15 cellular contexts compared by ENCODE assay signal in genomic region chr15:92053727-92054316, GRCh38.
DNase-seq lines count a peak whose midpoint lies in the region; ATAC-seq and TF ChIP-seq lines count a peak whose summit lies in the region.
"Had no signal": no experiment of that assay in that cellular context is flagged by ENCODE, and none has a peak within 500 bp of the region (broad histone marks: within the 10 kb centered on the region; RNA-seq: fewer than 3 reads in every experiment).

No MANE protein-coding gene starts in this region.

- no peaks in the 10 kb centered on the region for H3K4me1 Mint-ChIP-seq in neural crest cell

- no peaks in the 10 kb centered on the region for H4K20me1 ChIP-seq in DND-41 (ENCODE audit: insufficient read depth, low read length)
- H4K20me1 ChIP-seq in Loucy (ENCODE audit: insufficient read depth, low read length, poor library complexity, severe bottlenecking), result no peaks in the 10 kb centered on the region

- H3K4me3 ChIP-seq in DND-41 (ENCODE audit: low read depth in 1 of 2, low read length in 2 of 2), result no peak overlapping the region
- H3K4me3 ChIP-seq in Loucy (ENCODE audit: low read length, poor library complexity, severe bottlenecking), result no peak overlapping the region
- no peak overlapping the region for H3K4me3 ChIP-seq in cardiac fibroblast (replicated peaks in 1 of 2; ENCODE audit: low read depth in 2 of 2, low read length in 2 of 2)
- no peak overlapping the region for H3K4me3 ChIP-seq in body of pancreas

- H2AFZ ChIP-seq in DND-41 (ENCODE audit: low read depth, low read length), result no peak overlapping the region
- H2AFZ ChIP-seq in Loucy (ENCODE audit: low read length), result no peak overlapping the region

- H3K36me3 Mint-ChIP-seq in neural crest cell (ENCODE audit: low read depth), result no peaks in the 10 kb centered on the region
- H3K36me3 Mint-ChIP-seq: natural killer cell treated with Interleukin-12 subunit alpha and Interleukin-12 subunit beta and Interleukin-15 and Interleukin-18, amount 100 ng/mL, for 72 hours; stimulated activated effector memory CD8-positive, alpha-beta T cell treated with anti-CD3 and anti-CD28 coated beads, Interleukin-12 subunit alpha, Interleukin-12 subunit beta, amount 100 ng/mL, for 72 hours had no signal

- intact Hi-C loops in body of pancreas (cut with DNase I), result no loop called here

- TF ChIP-seq CTCF in DND-41 (IDR thresholded peaks at IDR 0.05; ENCODE audit: borderline replicate concordance, extremely low read depth, low read length, poor library complexity, severe bottlenecking), result peak; percentile 50
- peak; percentile 64 for TF ChIP-seq CTCF in Loucy (conservative IDR thresholded peaks at IDR 0.05; ENCODE audit: low read length)
- peak; percentile 48 for TF ChIP-seq CTCF in cardiac fibroblast (IDR thresholded peaks at IDR 0.05; ENCODE audit: low read depth, low read length)
- peak; percentile 60 for TF ChIP-seq CTCF in neural crest cell (conservative IDR thresholded peaks at IDR 0.05)
- peak in 1 of 7 experiments; percentile 7 for TF ChIP-seq CTCF in body of pancreas (IDR thresholded peaks at IDR 0.05)
- TF ChIP-seq CTCF in RWPE1 (conservative IDR thresholded peaks at IDR 0.05; ENCODE audit: low read depth), result no peak; the same call in 1 of the 2 replicates

- H3K27me3 ChIP-seq in DND-41 (ENCODE audit: insufficient read depth, low read length, poor library complexity), result peaks cover 2% of the 10 kb centered on the region
- no peaks in the 10 kb centered on the region for H3K27me3 ChIP-seq in Loucy (ENCODE audit: insufficient read depth, low read length, poor library complexity, severe bottlenecking)
- H3K27me3 ChIP-seq in body of pancreas, result no peaks in the 10 kb centered on the region

- H3K9me3 ChIP-seq in DND-41 (ENCODE audit: insufficient read depth, low read length, severe bottlenecking) (no peaks in the 10 kb centered on the region), Loucy (ENCODE audit: insufficient read depth, low read depth, low read length) (no peaks in the 10 kb centered on the region), body of pancreas (no peaks in the 10 kb centered on the region)

- no peaks in the 10 kb centered on the region for H3K9me2 ChIP-seq in Loucy (replicated peaks; ENCODE audit: low read depth, low read length)

- H3K9ac ChIP-seq in DND-41 (ENCODE audit: low read depth, low read length) (no peak overlapping the region), Loucy (ENCODE audit: low read depth, low read length, poor library complexity, severe bottlenecking) (no peak overlapping the region)

- no peaks in the 10 kb centered on the region for H3K9me3 Mint-ChIP-seq in neural crest cell
- H3K9me3 Mint-ChIP-seq: natural killer cell treated with Interleukin-12 subunit alpha and Interleukin-12 subunit beta and Interleukin-15 and Interleukin-18, amount 100 ng/mL, for 72 hours; stimulated activated effector memory CD8-positive, alpha-beta T cell treated with anti-CD3 and anti-CD28 coated beads, Interleukin-12 subunit alpha, Interleukin-12 subunit beta, amount 100 ng/mL, for 72 hours had no signal

- no peak overlapping the region for H3K4me3 Mint-ChIP-seq in neural crest cell
- H3K4me3 Mint-ChIP-seq: natural killer cell treated with Interleukin-12 subunit alpha and Interleukin-12 subunit beta and Interleukin-15 and Interleukin-18, amount 100 ng/mL, for 72 hours; stimulated activated effector memory CD8-positive, alpha-beta T cell treated with anti-CD3 and anti-CD28 coated beads, Interleukin-12 subunit alpha, Interleukin-12 subunit beta, amount 100 ng/mL, for 72 hours had no signal

- H3K4me2 ChIP-seq in DND-41 (ENCODE audit: insufficient read depth, low read length), result no peak overlapping the region
- no peak overlapping the region for H3K4me2 ChIP-seq in Loucy (ENCODE audit: low read depth, low read length, poor library complexity, severe bottlenecking)

- DNase-seq in DND-41, result no peak
- DNase-seq in cardiac fibroblast (ENCODE audit: low read depth in 2 of 2), result no peak
- DNase-seq in neural crest cell (ENCODE audit: low read depth, low spot score), result no peak
- DNase-seq in body of pancreas, result no peak
- no peak for DNase-seq in NCI-H510A (lab: John Stamatoyannopoulos, UW)
- no peak for DNase-seq in stimulated activated CD4-positive, alpha-beta T cell treated with anti-CD3 and anti-CD28 coated beads, Interleukin-2, amount 100 ng/mL, for 48 hours
- DNase-seq in RWPE1 (ENCODE audit: low spot score), result no peak
- DNase-seq: activated T-cell treated with anti-CD3 and anti-CD28 coated beads, Interleukin-2, amount 50 U/mL, for 48 hours; COR-L47; HCEC 1CT; Karpas-422; SHP77 treated with DMSO at 0.1 percent for 48 hours had no signal

- no peak overlapping the region for H3K27ac ChIP-seq in DND-41 (ENCODE audit: low read length)
- no peak overlapping the region for H3K27ac ChIP-seq in body of pancreas
- no peak overlapping the region for H3K27ac ChIP-seq in RWPE1

- POLR2A ChIA-PET in RWPE1 (lab: Yijun Ruan, JAX; ENCODE audit: low non-redundant PET), result interaction anchor here (0.7 kb wide), 1 partner anchor 1226 kb away, joined by 4 read pairs; no protein-coding TSS in a partner anchor

- H3K79me2 ChIP-seq in DND-41 (ENCODE audit: insufficient read depth, low read length) (no peaks in the 10 kb centered on the region), Loucy (ENCODE audit: insufficient read depth, low read length) (no peaks in the 10 kb centered on the region)

- ATAC-seq in DND-41 (ENCODE audit: insufficient read depth, low read depth) (no peak), body of pancreas (no peak)
- ATAC-seq: natural killer cell treated with Interleukin-12 subunit alpha and Interleukin-12 subunit beta and Interleukin-15 and Interleukin-18, amount 100 ng/mL, for 72 hours; stimulated activated effector memory CD8-positive, alpha-beta T cell treated with anti-CD3 and anti-CD28 coated beads, Interleukin-12 subunit alpha, Interleukin-12 subunit beta, amount 100 ng/mL, for 72 hours had no signal

- no peaks in the 10 kb centered on the region for H3K27me3 Mint-ChIP-seq in neural crest cell (ENCODE audit: low read depth)
- H3K27me3 Mint-ChIP-seq: natural killer cell treated with Interleukin-12 subunit alpha and Interleukin-12 subunit beta and Interleukin-15 and Interleukin-18, amount 100 ng/mL, for 72 hours had no signal

- H3K36me3 ChIP-seq in DND-41 (ENCODE audit: insufficient read depth, low read length) (no peaks in the 10 kb centered on the region), Loucy (ENCODE audit: insufficient read depth, low read length) (no peaks in the 10 kb centered on the region), body of pancreas (replicated peaks in 1 of 2; ENCODE audit: insufficient read depth in 1 of 2, low read depth in 2 of 2) (no peaks in the 10 kb centered on the region)

- H3K4me1 ChIP-seq in DND-41 (ENCODE audit: insufficient read depth, low read length), result no peaks in the 10 kb centered on the region
- no peaks in the 10 kb centered on the region for H3K4me1 ChIP-seq in Loucy (ENCODE audit: insufficient read depth, low read length, poor library complexity, severe bottlenecking)
- peaks cover 10% of the 10 kb centered on the region for H3K4me1 ChIP-seq in body of pancreas

- CTCF ChIA-PET in RWPE1 (lab: Yijun Ruan, JAX), result interaction anchor here (0.6 to 0.7 kb wide), 3 partner anchors 8 to 104 kb away, joined by 3 to 5 read pairs (median 4); no protein-coding TSS in a partner anchor

- 38 to 57% methylated on average over 5 of the region's 5 CpGs for WGBS in body of pancreas, 2 donors

- no peak overlapping the region for H3K27ac Mint-ChIP-seq in neural crest cell (ENCODE audit: unreplicated experiment)
- H3K27ac Mint-ChIP-seq: natural killer cell treated with Interleukin-12 subunit alpha and Interleukin-12 subunit beta and Interleukin-15 and Interleukin-18, amount 100 ng/mL, for 72 hours; stimulated activated effector memory CD8-positive, alpha-beta T cell treated with anti-CD3 and anti-CD28 coated beads, Interleukin-12 subunit alpha, Interleukin-12 subunit beta, amount 100 ng/mL, for 72 hours had no signal

- no peaks in the 10 kb centered on the region for H3F3A ChIP-seq in Loucy (ENCODE audit: low read depth)

- TF ChIP-seq POLR2A in body of pancreas (IDR thresholded peaks at IDR 0.05), result no peak
